ENCODE assay signal across 8 cellular contexts in genomic region chr11:130789241-130789640, GRCh38.
"Had no signal": no experiment of that assay in that cellular context is flagged by ENCODE, and none has a peak within 500 bp of the region (broad histone marks: within the 10 kb centered on the region; RNA-seq: fewer than 3 reads in every experiment).

No MANE protein-coding gene starts in this region.

- DNase-seq: GM23248, GOT3, H9, HCEC 1CT, KBM-7 had no signal

- H3K4me1 Mint-ChIP-seq: IgD-negative memory B cell had no signal

- H2AFZ ChIP-seq: GM23248 had no signal

- H3K4me3 Mint-ChIP-seq: H9, IgD-negative memory B cell had no signal

- H3K27ac ChIP-seq: GM23248 had no signal

- FAIRE-seq: H54, HTR-8/SVneo had no signal

- H3K4me3 ChIP-seq: GM23248 had no signal

- H3K27ac Mint-ChIP-seq: H9, IgD-negative memory B cell had no signal

- H3K9ac ChIP-seq: GM23248 had no signal
